8 cellular contexts compared by ENCODE assay signal in the genomic region with DNA sequence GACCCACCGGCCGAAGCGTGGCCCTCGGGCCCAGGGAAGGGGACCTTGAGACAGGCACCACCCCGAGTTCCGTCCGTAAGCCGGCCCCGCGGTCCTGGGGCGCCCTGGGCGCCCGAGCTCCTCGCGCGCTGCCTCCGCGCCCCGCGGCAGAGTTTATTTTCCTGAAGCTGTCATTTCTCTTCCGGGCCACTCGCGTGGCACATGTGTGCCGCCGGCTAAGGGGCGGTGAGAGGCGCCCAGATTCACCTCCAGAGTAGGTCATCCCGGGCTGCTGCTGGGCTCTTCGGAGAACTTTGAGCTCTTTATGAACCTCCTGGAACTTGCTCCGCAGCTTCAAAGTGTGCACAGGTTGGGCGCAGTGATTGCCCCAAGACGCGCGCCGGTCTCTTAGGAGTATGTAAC. TPM values are rescaled to one million over a fixed set of nuclear protein-coding genes. Genes with fewer than 3 reads are reported as not detected.
A peak's percentile ranks its signal among the peaks of the same experiment; 100 is the strongest.
DNase-seq lines count a peak whose midpoint lies in the region; ATAC-seq and TF ChIP-seq lines count a peak whose summit lies in the region.

No MANE protein-coding gene starts in this region.

- WGBS in thymus = under 1% methylated on average over 35 of the region's 35 CpGs

- H3K4me3 ChIP-seq in thymus (ENCODE audit: low read length) = peak overlapping the region; percentile 66

- H3K27me3 ChIP-seq in thymus (ENCODE audit: control insufficient read depth, insufficient read depth) = no peaks in the 10 kb centered on the region

- H3K4me3 Mint-ChIP-seq in chondrocyte (ENCODE audit: unreplicated experiment) (peak overlapping the region; percentile 85), mesothelial cell of epicardium (peak overlapping the region; percentile 82)

- no peaks in the 10 kb centered on the region for H3K9me3 ChIP-seq in thymus (ENCODE audit: control insufficient read depth)

- no peaks in the 10 kb centered on the region for H3K27me3 Mint-ChIP-seq in chondrocyte (ENCODE audit: low read depth)
- H3K27me3 Mint-ChIP-seq in mesothelial cell of epicardium (ENCODE audit: low read depth) = no peaks in the 10 kb centered on the region

- H3K36me3 Mint-ChIP-seq in chondrocyte (ENCODE audit: low read depth) (peaks cover 2% of the 10 kb centered on the region), mesothelial cell of epicardium (peaks cover 4% of the 10 kb centered on the region)

- H3K27ac Mint-ChIP-seq in chondrocyte (ENCODE audit: unreplicated experiment) (peak overlapping the region; percentile 76), mesothelial cell of epicardium (peak overlapping the region; percentile 85)

- H3K4me1 ChIP-seq in thymus (ENCODE audit: control insufficient read depth, insufficient read depth, low read length) = peaks cover 12% of the 10 kb centered on the region

- H3K9me3 Mint-ChIP-seq in chondrocyte (ENCODE audit: low read depth) (no peaks in the 10 kb centered on the region), mesothelial cell of epicardium (no peaks in the 10 kb centered on the region)

- H3K4me1 Mint-ChIP-seq in chondrocyte (ENCODE audit: low read depth) (peaks cover 20% of the 10 kb centered on the region), mesothelial cell of epicardium (peaks cover 18% of the 10 kb centered on the region)

- TF ChIP-seq CTCF in chondrocyte (IDR thresholded peaks at IDR 0.05) = no peak
- TF ChIP-seq CTCF in mesothelial cell of epicardium (IDR thresholded peaks at IDR 0.05; ENCODE audit: unreplicated experiment) = no peak

- ATAC-seq in HG02938 (IDR thresholded peaks at IDR 0.05; ENCODE audit: unreplicated experiment) = peak; percentile 29
- no peak for ATAC-seq in HG03039 (IDR thresholded peaks at IDR 0.05; ENCODE audit: unreplicated experiment)

- peak overlapping the region; percentile 83 for H3K27ac ChIP-seq in thymus (ENCODE audit: low read depth)

- H3K36me3 ChIP-seq in thymus (ENCODE audit: control insufficient read depth, insufficient read depth) = peaks cover 16% of the 10 kb centered on the region

- DNase-seq in GM03348 (ENCODE audit: low spot score) = peak; percentile 37
- peak in 3 of 5 donors; percentile 25 to 42 (median 40) for DNase-seq in T-helper 1 cell
- no peak for DNase-seq in chondrocyte (ENCODE audit: low spot score)
- DNase-seq in mesothelial cell of epicardium (ENCODE audit: low spot score in 2 of 2, unreplicated experiment in 2 of 2) = no peak
- DNase-seq in NCI-H526 treated with DMSO at 0.1 percent for 48 hours (lab: John Stamatoyannopoulos, UW) = no peak

RNA-seq across cellular contexts. Expression of a gene that starts 0.5 kb away (rescaled TPM):
- total RNA-seq in chondrocyte (32.1 to 38.4 TPM (median 36.7 TPM) in 3 replicates), mesothelial cell of epicardium (59.9 to 64.9 TPM (median 62.2 TPM) in 3 replicates)
- polyA plus RNA-seq in thymus = 28.9 TPM

Comparison
In these comparisons a context has a peak if more than half of its experiments do, and no peak if none do; other contexts are left out.
1. DNase-seq: peak in GM03348 (single experiment) and T-helper 1 cell (3 of 5); none in chondrocyte (single experiment), mesothelial cell of epicardium (0 of 2) and NCI-H526 treated with DMSO at 0.1 percent for 48 hours (single experiment).